1 cellular context compared by ENCODE assay signal in genomic region chr18:51164327-51165290, GRCh38.
TF ChIP-seq lines count a peak whose summit lies in the region.

No MANE protein-coding gene starts in this region.

TF ChIP-seq in H1, 55 proteins besides CTCF, POLR2A, EP300 and RAD21:
- TF ChIP-seq NRF1 (IDR thresholded peaks at IDR 0.05; ENCODE audit: low read depth, low read length): no peak
- no peak for TF ChIP-seq BCL11A (IDR thresholded peaks at IDR 0.05; ENCODE audit: low read depth in 2 of 2, low read length in 2 of 2)
- no peak for TF ChIP-seq YY1 (IDR thresholded peaks at IDR 0.05; ENCODE audit: low read depth, low read length)
- TF ChIP-seq CHD2 (IDR thresholded peaks at IDR 0.05; ENCODE audit: low read length): no peak
- no peak for TF ChIP-seq RXRA (IDR thresholded peaks at IDR 0.05; ENCODE audit: insufficient read depth, low read depth, low read length)
- no peak for TF ChIP-seq SP4 (IDR thresholded peaks at IDR 0.05; ENCODE audit: low read length)
